In the genomic region with DNA sequence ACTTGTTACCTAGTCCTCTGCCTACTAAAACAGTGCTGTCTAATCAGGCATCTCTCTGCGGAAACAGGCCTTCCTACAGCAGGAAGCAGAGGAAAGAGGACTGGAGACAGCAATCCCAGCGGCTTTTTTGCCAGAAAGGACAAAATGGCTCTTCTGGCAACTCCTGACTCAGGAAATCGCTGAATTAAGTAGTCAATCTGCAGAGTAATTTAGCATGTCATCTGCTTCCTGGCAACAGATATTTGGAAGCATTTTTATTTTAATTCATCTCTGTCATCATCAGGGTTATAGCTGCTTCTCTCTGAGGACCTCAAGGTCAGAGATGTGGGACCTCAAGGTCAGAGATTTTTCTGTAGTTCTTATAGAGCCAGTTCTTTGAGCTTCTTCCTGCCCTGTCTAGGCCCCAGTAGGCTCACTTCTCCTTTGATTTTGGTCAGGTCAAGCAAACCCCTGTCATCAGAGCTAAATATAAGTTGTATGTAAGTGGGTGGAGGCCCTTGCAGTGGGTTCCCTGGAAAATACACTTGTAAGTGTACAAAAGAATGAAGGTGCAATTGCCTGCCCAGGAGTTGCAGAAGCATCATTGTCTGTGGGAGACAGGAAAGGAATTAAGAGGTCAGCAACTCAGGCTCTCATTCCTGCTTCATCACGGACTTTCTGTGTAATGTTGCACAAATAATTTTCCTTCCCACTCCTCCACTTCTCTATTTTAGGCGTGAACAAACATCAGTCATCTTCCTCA, we compare ENCODE assay signal across 2 cellular contexts.
A peak's percentile ranks its signal among the peaks of the same experiment; 100 is the strongest.
TF ChIP-seq lines count a peak whose summit lies in the region.

No MANE protein-coding gene starts in this region.

TF ChIP-seq in liver, 16 proteins besides CTCF, POLR2A, EP300 and RAD21:
- no peak for TF ChIP-seq HNF4G (IDR thresholded peaks at IDR 0.05)
- no peak for TF ChIP-seq EGR1 (IDR thresholded peaks at IDR 0.05; ENCODE audit: low read depth in 2 of 2)
- TF ChIP-seq FOXA2 (IDR thresholded peaks at IDR 0.05): no peak
- TF ChIP-seq, protein P1, sequence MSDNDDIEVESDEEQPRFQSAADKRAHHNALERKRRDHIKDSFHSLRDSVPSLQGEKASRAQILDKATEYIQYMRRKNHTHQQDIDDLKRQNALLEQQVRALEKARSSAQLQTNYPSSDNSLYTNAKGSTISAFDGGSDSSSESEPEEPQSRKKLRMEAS (IDR thresholded peaks at IDR 0.05): no peak
- peak; percentile 90 for TF ChIP-seq NR2F2 (IDR thresholded peaks at IDR 0.05)
- no peak for TF ChIP-seq HNF4A (conservative IDR thresholded peaks at IDR 0.05)
- TF ChIP-seq, protein P2, sequence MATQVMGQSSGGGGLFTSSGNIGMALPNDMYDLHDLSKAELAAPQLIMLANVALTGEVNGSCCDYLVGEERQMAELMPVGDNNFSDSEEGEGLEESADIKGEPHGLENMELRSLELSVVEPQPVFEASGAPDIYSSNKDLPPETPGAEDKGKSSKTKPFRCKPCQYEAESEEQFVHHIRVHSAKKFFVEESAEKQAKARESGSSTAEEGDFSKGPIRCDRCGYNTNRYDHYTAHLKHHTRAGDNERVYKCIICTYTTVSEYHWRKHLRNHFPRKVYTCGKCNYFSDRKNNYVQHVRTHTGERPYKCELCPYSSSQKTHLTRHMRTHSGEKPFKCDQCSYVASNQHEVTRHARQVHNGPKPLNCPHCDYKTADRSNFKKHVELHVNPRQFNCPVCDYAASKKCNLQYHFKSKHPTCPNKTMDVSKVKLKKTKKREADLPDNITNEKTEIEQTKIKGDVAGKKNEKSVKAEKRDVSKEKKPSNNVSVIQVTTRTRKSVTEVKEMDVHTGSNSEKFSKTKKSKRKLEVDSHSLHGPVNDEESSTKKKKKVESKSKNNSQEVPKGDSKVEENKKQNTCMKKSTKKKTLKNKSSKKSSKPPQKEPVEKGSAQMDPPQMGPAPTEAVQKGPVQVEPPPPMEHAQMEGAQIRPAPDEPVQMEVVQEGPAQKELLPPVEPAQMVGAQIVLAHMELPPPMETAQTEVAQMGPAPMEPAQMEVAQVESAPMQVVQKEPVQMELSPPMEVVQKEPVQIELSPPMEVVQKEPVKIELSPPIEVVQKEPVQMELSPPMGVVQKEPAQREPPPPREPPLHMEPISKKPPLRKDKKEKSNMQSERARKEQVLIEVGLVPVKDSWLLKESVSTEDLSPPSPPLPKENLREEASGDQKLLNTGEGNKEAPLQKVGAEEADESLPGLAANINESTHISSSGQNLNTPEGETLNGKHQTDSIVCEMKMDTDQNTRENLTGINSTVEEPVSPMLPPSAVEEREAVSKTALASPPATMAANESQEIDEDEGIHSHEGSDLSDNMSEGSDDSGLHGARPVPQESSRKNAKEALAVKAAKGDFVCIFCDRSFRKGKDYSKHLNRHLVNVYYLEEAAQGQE (IDR thresholded peaks at IDR 0.05): no peak
- TF ChIP-seq, protein P3, sequence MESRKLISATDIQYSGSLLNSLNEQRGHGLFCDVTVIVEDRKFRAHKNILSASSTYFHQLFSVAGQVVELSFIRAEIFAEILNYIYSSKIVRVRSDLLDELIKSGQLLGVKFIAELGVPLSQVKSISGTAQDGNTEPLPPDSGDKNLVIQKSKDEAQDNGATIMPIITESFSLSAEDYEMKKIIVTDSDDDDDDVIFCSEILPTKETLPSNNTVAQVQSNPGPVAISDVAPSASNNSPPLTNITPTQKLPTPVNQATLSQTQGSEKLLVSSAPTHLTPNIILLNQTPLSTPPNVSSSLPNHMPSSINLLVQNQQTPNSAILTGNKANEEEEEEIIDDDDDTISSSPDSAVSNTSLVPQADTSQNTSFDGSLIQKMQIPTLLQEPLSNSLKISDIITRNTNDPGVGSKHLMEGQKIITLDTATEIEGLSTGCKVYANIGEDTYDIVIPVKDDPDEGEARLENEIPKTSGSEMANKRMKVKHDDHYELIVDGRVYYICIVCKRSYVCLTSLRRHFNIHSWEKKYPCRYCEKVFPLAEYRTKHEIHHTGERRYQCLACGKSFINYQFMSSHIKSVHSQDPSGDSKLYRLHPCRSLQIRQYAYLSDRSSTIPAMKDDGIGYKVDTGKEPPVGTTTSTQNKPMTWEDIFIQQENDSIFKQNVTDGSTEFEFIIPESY (IDR thresholded peaks at IDR 0.05): no peak
- TF ChIP-seq YY1 (IDR thresholded peaks at IDR 0.05): peak; percentile 53
- no peak for TF ChIP-seq FOXA1 (IDR thresholded peaks at IDR 0.05)
- no peak for TF ChIP-seq TAF1 (conservative IDR thresholded peaks at IDR 0.05)
- TF ChIP-seq, protein P4, sequence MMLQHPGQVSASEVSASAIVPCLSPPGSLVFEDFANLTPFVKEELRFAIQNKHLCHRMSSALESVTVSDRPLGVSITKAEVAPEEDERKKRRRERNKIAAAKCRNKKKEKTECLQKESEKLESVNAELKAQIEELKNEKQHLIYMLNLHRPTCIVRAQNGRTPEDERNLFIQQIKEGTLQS (IDR thresholded peaks at IDR 0.05): no peak
- TF ChIP-seq SP1 (IDR thresholded peaks at IDR 0.05): no peak
- TF ChIP-seq JUND (IDR thresholded peaks at IDR 0.05): no peak
- TF ChIP-seq GABPA (IDR thresholded peaks at IDR 0.05 in 1 of 2, conservative IDR thresholded peaks at IDR 0.05 in 1 of 2): no peak
- peak in 1 of 2 donors; percentile 16 for TF ChIP-seq RXRA (IDR thresholded peaks at IDR 0.05)

TF ChIP-seq in HepG2, 621 proteins besides CTCF, POLR2A, EP300 and RAD21:
- TF ChIP-seq GABPA (IDR thresholded peaks at IDR 0.05; ENCODE audit: low read depth, low read length) (no peak), GABPA (CRISPR knock-in tag; IDR thresholded peaks at IDR 0.05; ENCODE audit: low read depth) (no peak)
TF ChIP-seq in HepG2: peak in this region for 0.
